Comparison of ENCODE assay signal across 8 cellular contexts in genomic region chr6:97186416-97186999, GRCh38.
A peak's percentile ranks its signal among the peaks of the same experiment; 100 is the strongest.
DNase-seq lines count a peak whose midpoint lies in the region; ATAC-seq and TF ChIP-seq lines count a peak whose summit lies in the region.

No MANE protein-coding gene starts in this region.

- TF ChIP-seq CTCF in GM12865 (IDR thresholded peaks at IDR 0.05; ENCODE audit: insufficient read depth, low read depth, low read length, missing control alignments) (peak; percentile 88), LNCAP (IDR thresholded peaks at IDR 0.05) (peak; percentile 94), left ventricle myocardium inferior (IDR thresholded peaks at IDR 0.05; ENCODE audit: borderline replicate concordance) (peak; percentile 91), sigmoid colon (IDR thresholded peaks at IDR 0.05) (peak; percentile 15 to 75 (median 50))

- H3K9me3 Mint-ChIP-seq in activated naive CD4-positive, alpha-beta T cell treated with anti-CD3 and anti-CD28 coated beads, Interleukin-2, amount 50 U/mL, for 72 hours: no peaks in the 10 kb centered on the region

- DNase-seq in GM12865 (ENCODE audit: low read depth) (peak; percentile 75), H7 (peak; percentile 25), SKM-1 (lab: John Stamatoyannopoulos, UW; ENCODE audit: unreplicated experiment) (peak; percentile 50), left ventricle myocardium inferior (peak; percentile 31), sigmoid colon (no peak), T1000 (lab: John Stamatoyannopoulos, UW) (no peak)
- peak in 1 of 2 donors; percentile 65 for DNase-seq in activated naive CD4-positive, alpha-beta T cell treated with anti-CD3 and anti-CD28 coated beads, Interleukin-2, amount 50 U/mL, for 72 hours (ENCODE audit: low spot score in 2 of 2)

- H3K36me3 ChIP-seq in H7 (replicated peaks; ENCODE audit: control insufficient read depth, insufficient read depth, low read length) (no peaks in the 10 kb centered on the region), left ventricle myocardium inferior (no peaks in the 10 kb centered on the region), sigmoid colon (no peaks in the 10 kb centered on the region)

- peak; percentile 63 to 79 for ATAC-seq in activated naive CD4-positive, alpha-beta T cell treated with anti-CD3 and anti-CD28 coated beads, Interleukin-2, amount 50 U/mL, for 72 hours

- no peaks in the 10 kb centered on the region for H3K36me3 Mint-ChIP-seq in activated naive CD4-positive, alpha-beta T cell treated with anti-CD3 and anti-CD28 coated beads, Interleukin-2, amount 50 U/mL, for 72 hours

- WGBS in sigmoid colon, 2 donors: 20 to 33% methylated on average over 3 of the region's 3 CpGs

- H3K27ac ChIP-seq in left ventricle myocardium inferior (replicated peaks) (no peak overlapping the region), sigmoid colon (no peak overlapping the region)

- H3K4me1 ChIP-seq in left ventricle myocardium inferior: peaks cover 11% of the 10 kb centered on the region
- no peaks in the 10 kb centered on the region for H3K4me1 ChIP-seq in sigmoid colon

- H3K27me3 ChIP-seq in H7 (ENCODE audit: control insufficient read depth, insufficient read depth, low read length) (no peaks in the 10 kb centered on the region), left ventricle myocardium inferior (ENCODE audit: low read depth) (no peaks in the 10 kb centered on the region), sigmoid colon (no peaks in the 10 kb centered on the region)

- TF ChIP-seq POLR2A in sigmoid colon (IDR thresholded peaks at IDR 0.05): no peak

- intact Hi-C loops in left ventricle myocardium inferior (cut with micrococcal nuclease): loop anchor here (5.0 kb wide), 1 partner anchor 206 kb away; no protein-coding TSS in a partner anchor
- intact Hi-C loops in sigmoid colon (cut with DNase I): loop anchor here (1.0 kb wide), 1 partner anchor 208 kb away; no protein-coding TSS in a partner anchor

- no peak for TF ChIP-seq EP300 in sigmoid colon (IDR thresholded peaks at IDR 0.05)

- H3K9me3 ChIP-seq in left ventricle myocardium inferior (replicated peaks): no peaks in the 10 kb centered on the region
- H3K9me3 ChIP-seq in sigmoid colon: no peaks in the 10 kb centered on the region

- H3K4me3 ChIP-seq in GM12865 (ENCODE audit: low read depth, low read length): no peak overlapping the region
- H3K4me3 ChIP-seq in H7 (ENCODE audit: insufficient read depth, low read depth, low read length): no peak overlapping the region
- no peak overlapping the region for H3K4me3 ChIP-seq in left ventricle myocardium inferior
- no peak overlapping the region for H3K4me3 ChIP-seq in sigmoid colon

- no peak overlapping the region for H3K27ac Mint-ChIP-seq in activated naive CD4-positive, alpha-beta T cell treated with anti-CD3 and anti-CD28 coated beads, Interleukin-2, amount 50 U/mL, for 72 hours

Comparison
In these comparisons a context has a peak if more than half of its experiments do, and no peak if none do; other contexts are left out.
1. DNase-seq: peak in GM12865 (single experiment), H7 (single experiment), SKM-1 (single experiment) and left ventricle myocardium inferior (single experiment); none in sigmoid colon (single experiment) and T1000 (single experiment).
2. Peak in every context shown above with its lines, with median percentiles within 50 percentile points of each other: CTCF ChIP-seq.